In genomic region chr10:4807803-4808507, GRCh38 we compare ENCODE assay signal across 1 cellular context.
TF ChIP-seq lines count a peak whose summit lies in the region.

No MANE protein-coding gene starts in this region.

TF ChIP-seq in SK-N-SH, 30 proteins besides CTCF, POLR2A, EP300 and RAD21 (continued from another document):
- TF ChIP-seq FOSL2 (IDR thresholded peaks at IDR 0.05; ENCODE audit: borderline replicate concordance, low read depth), result peak; percentile 91; the same call in 1 of the 2 replicates
- TF ChIP-seq MEF2A (IDR thresholded peaks at IDR 0.05; ENCODE audit: borderline replicate concordance, low read depth), result no peak
- TF ChIP-seq FOXJ3 (CRISPR knock-in tag; IDR thresholded peaks at IDR 0.05), result no peak
- TF ChIP-seq IRF3 (IDR thresholded peaks at IDR 0.05; ENCODE audit: low read depth, low read length), result no peak
- TF ChIP-seq FOXM1 (IDR thresholded peaks at IDR 0.05; ENCODE audit: low read depth), result peak; percentile 47; the same call in 1 of the 2 replicates
- TF ChIP-seq NFIC (IDR thresholded peaks at IDR 0.05; ENCODE audit: borderline replicate concordance), result peak; percentile 75
- TF ChIP-seq, protein P1, sequence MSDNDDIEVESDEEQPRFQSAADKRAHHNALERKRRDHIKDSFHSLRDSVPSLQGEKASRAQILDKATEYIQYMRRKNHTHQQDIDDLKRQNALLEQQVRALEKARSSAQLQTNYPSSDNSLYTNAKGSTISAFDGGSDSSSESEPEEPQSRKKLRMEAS (IDR thresholded peaks at IDR 0.05; ENCODE audit: low read depth), result no peak
- TF ChIP-seq RFX5 (IDR thresholded peaks at IDR 0.05; ENCODE audit: low read length), result no peak
- peak; percentile 83 for TF ChIP-seq TCF12 (IDR thresholded peaks at IDR 0.05)
- TF ChIP-seq ELF1 (IDR thresholded peaks at IDR 0.05), result no peak
